Comparison of ENCODE assay signal across 26 cellular contexts in genomic region chr3:36447063-36447462, GRCh38.
"Had no signal": no experiment of that assay in that cellular context is flagged by ENCODE, and none has a peak within 500 bp of the region (broad histone marks: within the 10 kb centered on the region; RNA-seq: fewer than 3 reads in every experiment).

No MANE protein-coding gene starts in this region.

- H3K9me3 Mint-ChIP-seq: activated CD4-positive, alpha-beta T cell treated with anti-CD3 and anti-CD28 coated beads, Interleukin-2, amount 10 ng/mL, durations not matched to agents 7 days and 5 days; activated naive CD4-positive, alpha-beta T cell treated with anti-CD3 and anti-CD28 coated beads for 36 hours; activated naive CD8-positive, alpha-beta T cell treated with anti-CD3 and anti-CD28 coated beads, Interleukin-2, amount 10 ng/mL, durations not matched to agents 7 days and 5 days; activated T-helper 17 cell treated with anti-CD3 and anti-CD28 coated beads, Interleukin-2, amount 50 U/mL, for 72 hours; neural crest cell; type B pancreatic cell had no signal

- H3K4me3 Mint-ChIP-seq: activated CD4-positive, alpha-beta T cell treated with anti-CD3 and anti-CD28 coated beads, Interleukin-2, amount 10 ng/mL, durations not matched to agents 7 days and 5 days; activated CD8-positive, alpha-beta T cell treated with anti-CD3 and anti-CD28 coated beads, Interleukin-2, amount 10 ng/mL, durations not matched to agents 7 days and 5 days; activated naive CD4-positive, alpha-beta T cell treated with anti-CD3 and anti-CD28 coated beads for 36 hours; activated naive CD8-positive, alpha-beta T cell treated with anti-CD3 and anti-CD28 coated beads, Interleukin-2, amount 10 ng/mL, durations not matched to agents 7 days and 5 days; activated T-helper 17 cell treated with anti-CD3 and anti-CD28 coated beads, Interleukin-2, amount 50 U/mL, for 72 hours; central memory CD8-positive, alpha-beta T cell; naive B cell; neural crest cell; type B pancreatic cell had no signal

- ATAC-seq: activated CD8-positive, alpha-beta T cell treated with anti-CD3 and anti-CD28 coated beads, Interleukin-2, amount 10 ng/mL, durations not matched to agents 7 days and 5 days; activated T-helper 17 cell treated with anti-CD3 and anti-CD28 coated beads, Interleukin-2, amount 50 U/mL, for 72 hours; esophagus mucosa; gastrocnemius medialis; heart left ventricle; left colon had no signal

- DNase-seq: activated CD4-positive, alpha-beta T cell treated with anti-CD3 and anti-CD28 coated beads, Interleukin-2, amount 10 ng/mL, durations not matched to agents 7 days and 5 days; activated CD4-positive, CD25-positive, alpha-beta regulatory T cell treated with anti-CD3 and anti-CD28 coated beads, Interleukin-2, amount 50 U/mL, for 72 hours; activated CD8-positive, alpha-beta T cell treated with anti-CD3 and anti-CD28 coated beads, Interleukin-2, amount 10 ng/mL, durations not matched to agents 7 days and 5 days; activated naive CD4-positive, alpha-beta T cell treated with anti-CD3 and anti-CD28 coated beads for 36 hours; activated naive CD8-positive, alpha-beta T cell treated with anti-CD3 and anti-CD28 coated beads, Interleukin-2, amount 10 ng/mL, durations not matched to agents 7 days and 5 days; amniotic stem cell; effector memory CD4-positive, alpha-beta T cell; gastrocnemius medialis; heart left ventricle; islet precursor cell; left colon; mesendoderm; naive B cell; posterior cingulate gyrus; sigmoid colon; stimulated activated CD4-positive, alpha-beta T cell treated with anti-CD3 and anti-CD28 coated beads, Interleukin-15, amount 100 ng/mL, for 24 hours; stimulated activated CD4-positive, alpha-beta T cell treated with anti-CD3 and anti-CD28 coated beads, Interleukin-2, amount 100 ng/mL, for 48 hours; stimulated activated CD8-positive, alpha-beta memory T cell treated with anti-CD3 and anti-CD28 coated beads, Interleukin-4, amount 100 ng/mL, for 48 hours; stimulated activated naive CD4-positive, alpha-beta T cell had no signal

- H3K4me1 Mint-ChIP-seq: activated CD4-positive, alpha-beta T cell treated with anti-CD3 and anti-CD28 coated beads, Interleukin-2, amount 10 ng/mL, durations not matched to agents 7 days and 5 days; activated naive CD8-positive, alpha-beta T cell treated with anti-CD3 and anti-CD28 coated beads, Interleukin-2, amount 10 ng/mL, durations not matched to agents 7 days and 5 days; activated T-helper 17 cell treated with anti-CD3 and anti-CD28 coated beads, Interleukin-2, amount 50 U/mL, for 72 hours; central memory CD8-positive, alpha-beta T cell; naive B cell; neural crest cell had no signal

- FAIRE-seq: colon, endothelial cell of umbilical vein had no signal

- H3K36me3 Mint-ChIP-seq: activated naive CD8-positive, alpha-beta T cell treated with anti-CD3 and anti-CD28 coated beads, Interleukin-2, amount 10 ng/mL, durations not matched to agents 7 days and 5 days; naive B cell had no signal

- H3K27ac Mint-ChIP-seq: activated CD4-positive, alpha-beta T cell treated with anti-CD3 and anti-CD28 coated beads, Interleukin-2, amount 10 ng/mL, durations not matched to agents 7 days and 5 days; activated CD8-positive, alpha-beta T cell treated with anti-CD3 and anti-CD28 coated beads, Interleukin-2, amount 10 ng/mL, durations not matched to agents 7 days and 5 days; activated naive CD4-positive, alpha-beta T cell treated with anti-CD3 and anti-CD28 coated beads for 36 hours; activated naive CD8-positive, alpha-beta T cell treated with anti-CD3 and anti-CD28 coated beads, Interleukin-2, amount 10 ng/mL, durations not matched to agents 7 days and 5 days; activated T-helper 17 cell treated with anti-CD3 and anti-CD28 coated beads, Interleukin-2, amount 50 U/mL, for 72 hours; naive B cell; type B pancreatic cell had no signal
